13 cellular contexts compared by ENCODE assay signal in genomic region chr2:188199716-188200128, GRCh38.
A peak's percentile ranks its signal among the peaks of the same experiment; 100 is the strongest.
DNase-seq lines count a peak whose midpoint lies in the region; ATAC-seq and TF ChIP-seq lines count a peak whose summit lies in the region.
"Had no signal": no experiment of that assay in that cellular context is flagged by ENCODE, and none has a peak within 500 bp of the region (broad histone marks: within the 10 kb centered on the region; RNA-seq: fewer than 3 reads in every experiment).

No MANE protein-coding gene starts in this region.

- H2AFZ ChIP-seq in smooth muscle cell (ENCODE audit: low read depth): peak overlapping the region; percentile 37

- H3K36me3 ChIP-seq in smooth muscle cell (ENCODE audit: low read depth): no peaks in the 10 kb centered on the region
- H3K36me3 ChIP-seq: colonic mucosa had no signal

- peaks cover 6% of the 10 kb centered on the region for H3K4me1 ChIP-seq in smooth muscle cell (ENCODE audit: low read depth)
- H3K4me1 ChIP-seq: colonic mucosa had no signal

- 7% methylated on average over 3 of the region's 3 CpGs for WGBS in smooth muscle cell (ENCODE audit: low lambda C conversion rate)

- TF ChIP-seq CTCF in fibroblast of villous mesenchyme (IDR thresholded peaks at IDR 0.05; ENCODE audit: insufficient read depth, low read depth, low read length) (no peak), smooth muscle cell (IDR thresholded peaks at IDR 0.05; ENCODE audit: borderline replicate concordance, insufficient read depth, poor library complexity, severe bottlenecking) (no peak), GM10266 (IDR thresholded peaks at IDR 0.05; ENCODE audit: control insufficient read depth, insufficient read depth, low read depth, missing control alignments) (no peak)

- H3K27ac ChIP-seq in smooth muscle cell (ENCODE audit: low read depth): peak overlapping the region; percentile 94
- H3K27ac ChIP-seq: colonic mucosa had no signal

- DNase-seq in HCEC 1CT (peak; percentile 88), T1000 (lab: John Stamatoyannopoulos, UW) (peak; percentile 5), fibroblast of villous mesenchyme (ENCODE audit: low read depth) (peak; percentile 79), smooth muscle cell (lab: John Stamatoyannopoulos, UW; ENCODE audit: unreplicated experiment) (no peak), GM10266 (ENCODE audit: extremely low spot score) (no peak)
- no peak for DNase-seq in activated CD4-positive, CD25-positive, alpha-beta regulatory T cell treated with anti-CD3 and anti-CD28 coated beads, Interleukin-2, amount 50 U/mL, for 72 hours
- DNase-seq: colonic mucosa, DND-41, hypothalamus, mucosa of descending colon had no signal

- H3K4me3 ChIP-seq in fibroblast of villous mesenchyme (ENCODE audit: low read depth, low read length): no peak overlapping the region
- H3K4me3 ChIP-seq in smooth muscle cell: no peak overlapping the region
- H3K4me3 ChIP-seq: colonic mucosa, mucosa of descending colon, skin epidermis had no signal

- H3K9me3 ChIP-seq in smooth muscle cell (replicated peaks; ENCODE audit: low read depth): no peaks in the 10 kb centered on the region
- H3K9me3 ChIP-seq: colonic mucosa, mucosa of descending colon had no signal

- H3K4me2 ChIP-seq in smooth muscle cell: peak overlapping the region; percentile 71

- no peaks in the 10 kb centered on the region for H3K79me2 ChIP-seq in smooth muscle cell (ENCODE audit: low read depth)

- ATAC-seq in GM19023 (IDR thresholded peaks at IDR 0.05; ENCODE audit: unreplicated experiment) (no peak), HG02623 (IDR thresholded peaks at IDR 0.05; ENCODE audit: unreplicated experiment) (no peak)
- ATAC-seq: mucosa of descending colon had no signal

- no peaks in the 10 kb centered on the region for H4K20me1 ChIP-seq in smooth muscle cell (ENCODE audit: low read depth)

- H3K27me3 ChIP-seq in smooth muscle cell (ENCODE audit: low read depth): no peaks in the 10 kb centered on the region
- H3K27me3 ChIP-seq: colonic mucosa had no signal

- peak overlapping the region; percentile 64 for H3K9ac ChIP-seq in smooth muscle cell (ENCODE audit: low read depth)

- H3F3A ChIP-seq in smooth muscle cell (ENCODE audit: low read depth): no peaks in the 10 kb centered on the region

Comparison
In these comparisons a context has a peak if more than half of its experiments do, and no peak if none do; other contexts are left out.
1. DNase-seq: peak in HCEC 1CT (single experiment), T1000 (single experiment) and fibroblast of villous mesenchyme (single experiment); none in smooth muscle cell (single experiment), GM10266 (single experiment) and activated CD4-positive, CD25-positive, alpha-beta regulatory T cell treated with anti-CD3 and anti-CD28 coated beads, Interleukin-2, amount 50 U/mL, for 72 hours (single experiment).